8 cellular contexts compared by ENCODE assay signal in genomic region chr17:41667280-41668008, GRCh38. TPM values are rescaled to one million over a fixed set of nuclear protein-coding genes. Genes with fewer than 3 reads are reported as not detected.
DNase-seq lines count a peak whose midpoint lies in the region; ATAC-seq and TF ChIP-seq lines count a peak whose summit lies in the region.

No MANE protein-coding gene starts in this region.

- CTCF ChIA-PET in CD8-positive, alpha-beta memory T cell (lab: Charles Lee) = interaction anchor here (0.7 to 13.9 kb wide), 11 partner anchors 8 to 1063 kb away, joined by 3 to 311 read pairs (median 3); partner anchors contain the start of genes EIF1 and P3H4
- CTCF ChIA-PET in IMR-90 (lab: Yijun Ruan, JAX) = interaction anchor here (1.5 kb wide), 1 partner anchor 811 kb away, joined by 3 read pairs; no protein-coding TSS in a partner anchor

- H3K79me1 ChIP-seq in IMR-90 (ENCODE audit: low read depth in 1 of 2, low read length in 2 of 2) = peaks cover 0 to 4% of the 10 kb centered on the region in 2 experiments; a peak in 1 of 4 replicates

- intact Hi-C loops in IMR-90 (cut with micrococcal nuclease) = loop anchor here (2.0 kb wide), 1 partner anchor 1309 kb away; no protein-coding TSS in a partner anchor

- H2BK5ac ChIP-seq in IMR-90 (ENCODE audit: low read depth, low read length, poor library complexity, severe bottlenecking) = no peak overlapping the region

- no peaks in the 10 kb centered on the region for H3K9me3 ChIP-seq in CD8-positive, alpha-beta memory T cell (ENCODE audit: low read length)
- H3K9me3 ChIP-seq in IMR-90 (ENCODE audit: control insufficient read depth, insufficient read depth, low read length) = no peaks in the 10 kb centered on the region

- H3K36me3 Mint-ChIP-seq in CD8-positive, alpha-beta memory T cell = no peaks in the 10 kb centered on the region
- H3K36me3 Mint-ChIP-seq in naive thymus-derived CD8-positive, alpha-beta T cell = no peaks in the 10 kb centered on the region

- H3K9me1 ChIP-seq in IMR-90 (ENCODE audit: insufficient read depth, low read length) = 0 out of 2 replicates have a peak, but pooled peaks cover 7% of the 10 kb centered on the region

- POLR2A ChIA-PET in CD8-positive, alpha-beta memory T cell (lab: Charles Lee) = interaction anchor here (0.6 to 5.0 kb wide), 4 partner anchors 11 to 38 kb away, joined by 3 to 104 read pairs (median 8); partner anchors contain the start of gene EIF1
- POLR2A ChIA-PET in IMR-90 (lab: Charles Lee; ENCODE audit: unreplicated experiment) = interaction anchor here (0.6 kb wide), 1 partner anchor 21 kb away, joined by 3 read pairs; no protein-coding TSS in a partner anchor
- POLR2A ChIA-PET in naive thymus-derived CD8-positive, alpha-beta T cell (lab: Charles Lee) = interaction anchor here (0.6 to 8.2 kb wide), 4 partner anchors 11 to 22 kb away, joined by 3 to 181 read pairs (median 54); partner anchors contain the start of gene EIF1

- peak overlapping the region; percentile 22; the same call in 1 of the 3 replicates for H2BK15ac ChIP-seq in IMR-90 (ENCODE audit: low read depth, low read length)

- peak overlapping the region; percentile 89 to 100 (median 99) for H3K27ac Mint-ChIP-seq in CD8-positive, alpha-beta memory T cell
- H3K27ac Mint-ChIP-seq in naive thymus-derived CD8-positive, alpha-beta T cell = peak overlapping the region; percentile 89 to 100 (median 96)

- 19% methylated on average over 7 of the region's 23 CpGs; no CpG with 5 or more reads in 1 of the 2 experiments for whole genome bisulfite sequencing in IMR-90 (ENCODE audit: extremely low coverage in 2 of 2, insufficient read length in 1 of 2), 2 experiments

- no peak overlapping the region; the same call in 1 of the 2 replicates for H4K91ac ChIP-seq in IMR-90 (ENCODE audit: insufficient read depth, low read depth, low read length)

- no peak overlapping the region for H3K56ac ChIP-seq in IMR-90 (ENCODE audit: extremely low read depth, insufficient read depth, low read length)

- H3K4me2 ChIP-seq in IMR-90 (ENCODE audit: low read depth, low read length) = peak overlapping the region; percentile 40; the same call in 1 of the 2 replicates

- H2AK9ac ChIP-seq in IMR-90 (replicated peaks; ENCODE audit: low read depth, low read length, poor library complexity) = peak overlapping the region; percentile 87

- no peaks in the 10 kb centered on the region for H3K27me3 Mint-ChIP-seq in CD8-positive, alpha-beta memory T cell
- H3K27me3 Mint-ChIP-seq in naive thymus-derived CD8-positive, alpha-beta T cell = no peaks in the 10 kb centered on the region

- peak overlapping the region; percentile 44 for H3K4ac ChIP-seq in IMR-90 (ENCODE audit: low read depth, low read length)

- H2BK20ac ChIP-seq in IMR-90 (ENCODE audit: low read depth, low read length) = 0 out of 2 replicates have a peak overlapping the region, but pooled peaks have one; percentile 6

- H2AK5ac ChIP-seq in IMR-90 (ENCODE audit: low read depth, low read length) = peak overlapping the region; percentile 60; the same call in 1 of the 2 replicates

- TF ChIP-seq POLR2A in IMR-90 (IDR thresholded peaks at IDR 0.05; ENCODE audit: low read depth, low read length) = no peak

- no peak overlapping the region for H3K18ac ChIP-seq in IMR-90 (ENCODE audit: low read depth, low read length)

- no peaks in the 10 kb centered on the region for H3K36me3 ChIP-seq in CD8-positive, alpha-beta memory T cell (ENCODE audit: insufficient read depth, low read length)
- H3K36me3 ChIP-seq in IMR-90 (ENCODE audit: control insufficient read depth, insufficient read depth, low read length) = no peaks in the 10 kb centered on the region

- H3K4me1 ChIP-seq in CD8-positive, alpha-beta memory T cell (ENCODE audit: insufficient read depth, low read length) = peaks cover 14% of the 10 kb centered on the region
- peaks cover 11% of the 10 kb centered on the region for H3K4me1 ChIP-seq in IMR-90 (ENCODE audit: control insufficient read depth, insufficient read depth, low read length)

- H3K27ac ChIP-seq in CD8-positive, alpha-beta memory T cell (ENCODE audit: low read depth, low read length) = peak overlapping the region; percentile 86
- H3K27ac ChIP-seq in IMR-90 (ENCODE audit: insufficient read depth, low read length) = no peak overlapping the region

- H3K4me3 Mint-ChIP-seq in CD8-positive, alpha-beta memory T cell = peak overlapping the region in 6 of 7 donors; percentile 87 to 95 (median 90)
- peak overlapping the region in 7 of 10 donors; percentile 30 to 98 (median 91) for H3K4me3 Mint-ChIP-seq in naive thymus-derived CD8-positive, alpha-beta T cell

- no peak overlapping the region for H3K23ac ChIP-seq in IMR-90 (ENCODE audit: low read depth, low read length)

- BruUV-seq in IMR-90 (replicated peaks; lab: Mats Ljungman, UMichigan) = no TSS peak

- in situ Hi-C loops in IMR-90 (cut with MboI; ENCODE audit: low sequenced_read_pairs) (loop anchor here (10.0 to 25.0 kb wide), 2 partner anchors 1043 to 1305 kb away; partner anchors contain the start of gene GJD3), astrocyte of the cerebellum (cut with HindIII; ENCODE audit: low sequenced_read_pairs) (loop anchor here (25.0 kb wide), 1 partner anchor 755 kb away; no protein-coding TSS in a partner anchor)

- no peaks in the 10 kb centered on the region for H4K20me1 ChIP-seq in IMR-90 (ENCODE audit: insufficient read depth, low read length)

- peak overlapping the region; percentile 100 for H2AFZ ChIP-seq in IMR-90 (replicated peaks; ENCODE audit: low read length, poor library complexity)

- peak overlapping the region; percentile 21; the same call in 1 of the 2 replicates for H3K9ac ChIP-seq in IMR-90 (ENCODE audit: low read depth, low read length)

- no peak for DNase-seq in CD8-positive, alpha-beta memory T cell
- DNase-seq in IMR-90 (no peak), astrocyte of the cerebellum (ENCODE audit: low read depth) (no peak), COR-L47 (lab: John Stamatoyannopoulos, UW) (no peak), NCI-H82 (lab: John Stamatoyannopoulos, UW) (no peak)
- DNase-seq in naive thymus-derived CD8-positive, alpha-beta T cell = no peak
- DNase-seq in stimulated activated CD4-positive, alpha-beta T cell treated with anti-CD3 and anti-CD28 coated beads, Interleukin-2, amount 100 ng/mL, for 48 hours = no peak

- ATAC-seq in IMR-90 (ENCODE audit: low read depth) = no peak
- ATAC-seq in naive thymus-derived CD8-positive, alpha-beta T cell = no peak
- no peak for ATAC-seq in HG02678 (IDR thresholded peaks at IDR 0.05; ENCODE audit: unreplicated experiment)

- peak overlapping the region; percentile 36 for H2BK120ac ChIP-seq in IMR-90 (ENCODE audit: low read depth, low read length)

- peak overlapping the region in 1 of 2 experiments; percentile 68; a peak in 2 of 4 replicates for H4K8ac ChIP-seq in IMR-90 (ENCODE audit: low read depth in 2 of 2, low read length in 2 of 2)

- H3K4me1 Mint-ChIP-seq in CD8-positive, alpha-beta memory T cell = peaks cover 19 to 29% (median 26%) of the 10 kb centered on the region in 3 donors
- peaks cover 11 to 30% (median 22%) of the 10 kb centered on the region in 4 donors for H3K4me1 Mint-ChIP-seq in naive thymus-derived CD8-positive, alpha-beta T cell

- H4K5ac ChIP-seq in IMR-90 (ENCODE audit: low read depth, low read length) = no peak overlapping the region

- H3K4me3 ChIP-seq in CD8-positive, alpha-beta memory T cell (ENCODE audit: low read length) = no peak overlapping the region
- H3K4me3 ChIP-seq in IMR-90 (ENCODE audit: insufficient read depth, low read depth, low read length) = no peak overlapping the region
- H3K4me3 ChIP-seq in astrocyte of the cerebellum (ENCODE audit: low read depth, low read length) = peak overlapping the region; percentile 43

- H3K14ac ChIP-seq in IMR-90 (replicated peaks; ENCODE audit: low read depth, low read length) = 0 out of 2 replicates have a peak overlapping the region, but pooled peaks have one; percentile 34

- dilution Hi-C loops in IMR-90 (cut with HindIII; ENCODE audit: low sequenced_read_pairs, unreplicated experiment) = no loop called here

- no peak for TF ChIP-seq CTCF in IMR-90 (conservative IDR thresholded peaks at IDR 0.05; ENCODE audit: low read depth, low read length)
- TF ChIP-seq CTCF in astrocyte of the cerebellum (IDR thresholded peaks at IDR 0.05; ENCODE audit: low read depth, low read length, missing control alignments) = no peak

- no peaks in the 10 kb centered on the region for H3K27me3 ChIP-seq in CD8-positive, alpha-beta memory T cell (ENCODE audit: insufficient read depth, low read length, poor library complexity, severe bottlenecking)
- no peaks in the 10 kb centered on the region for H3K27me3 ChIP-seq in IMR-90 (ENCODE audit: control insufficient read depth, insufficient read depth, low read length)

- no peaks in the 10 kb centered on the region for H3K9me3 Mint-ChIP-seq in CD8-positive, alpha-beta memory T cell
- H3K9me3 Mint-ChIP-seq in naive thymus-derived CD8-positive, alpha-beta T cell = no peaks in the 10 kb centered on the region

- TF ChIP-seq RAD21 in IMR-90 (IDR thresholded peaks at IDR 0.05; ENCODE audit: low read length) = no peak

RNA-seq across cellular contexts. Expression of gene EIF1, which starts 21.2 kb away (rescaled TPM):
- 1,000 to 10,000 TPM; 1,446 to 1,504 TPM for total RNA-seq in CD8-positive, alpha-beta memory T cell
- 1,526 TPM for polyA plus RNA-seq in CD8-positive, alpha-beta memory T cell
- total RNA-seq in IMR-90 (2012; rRNA removed) = 89.4 and 102 TPM in 2 replicates
- 381 and 388 TPM in 2 replicates for polyA plus RNA-seq in IMR-90 (2012; rRNA removed)
- polyA plus RNA-seq in IMR-90 (2012; cell fraction: cytosol; rRNA removed) = 195 and 266 TPM in 2 replicates
- polyA plus RNA-seq in IMR-90 (2012; cell fraction: nucleus; rRNA removed; ENCODE audit: low replicate concordance) = 262 and 802 TPM in 2 replicates
- 1,000 to 10,000 TPM; 1,007 to 1,051 TPM for total RNA-seq in naive thymus-derived CD8-positive, alpha-beta T cell
- polyA plus RNA-seq in naive thymus-derived CD8-positive, alpha-beta T cell = 1,000 to 10,000 TPM; 1,100 to 1,335 (median 1,160) TPM

RNA-seq across cellular contexts. Expression of gene KRT17, which starts 43.1 kb away (rescaled TPM):
- under 1 TPM in 1 of 2 experiments, not detected in 1; 0.35 TPM for total RNA-seq in CD8-positive, alpha-beta memory T cell
- polyA plus RNA-seq in CD8-positive, alpha-beta memory T cell = not detected
- total RNA-seq in IMR-90 (2012; rRNA removed) = 2.5 TPM in 2 replicates
- 4.6 and 5.3 TPM in 2 replicates for polyA plus RNA-seq in IMR-90 (2012; rRNA removed)
- 5.6 and 6.7 TPM in 2 replicates for polyA plus RNA-seq in IMR-90 (2012; cell fraction: cytosol; rRNA removed)
- 1.6 and 2.2 TPM in 2 replicates for polyA plus RNA-seq in IMR-90 (2012; cell fraction: nucleus; rRNA removed; ENCODE audit: low replicate concordance)
- not detected for total RNA-seq in naive thymus-derived CD8-positive, alpha-beta T cell
- not detected for polyA plus RNA-seq in naive thymus-derived CD8-positive, alpha-beta T cell

RNA-seq across cellular contexts. Expression of gene GAST, which starts 44.7 kb away (rescaled TPM):
- not detected for total RNA-seq in CD8-positive, alpha-beta memory T cell
- polyA plus RNA-seq in CD8-positive, alpha-beta memory T cell = not detected
- not detected in 2 replicates for total RNA-seq in IMR-90 (2012; rRNA removed)
- polyA plus RNA-seq in IMR-90 (2012; rRNA removed) = not detected in 2 replicates
- polyA plus RNA-seq in IMR-90 (2012; cell fraction: cytosol; rRNA removed) = not detected in 2 replicates
- polyA plus RNA-seq in IMR-90 (2012; cell fraction: nucleus; rRNA removed; ENCODE audit: low replicate concordance) = not detected in 2 replicates
- not detected for total RNA-seq in naive thymus-derived CD8-positive, alpha-beta T cell
- polyA plus RNA-seq in naive thymus-derived CD8-positive, alpha-beta T cell = not detected

RNA-seq across cellular contexts. Expression of gene KRT16, which starts 54.9 kb away (rescaled TPM):
- not detected for total RNA-seq in CD8-positive, alpha-beta memory T cell
- not detected for polyA plus RNA-seq in CD8-positive, alpha-beta memory T cell
- not detected in 2 replicates for total RNA-seq in IMR-90 (2012; rRNA removed)
- not detected in 2 replicates for polyA plus RNA-seq in IMR-90 (2012; rRNA removed)
- not detected in 2 replicates for polyA plus RNA-seq in IMR-90 (2012; cell fraction: cytosol; rRNA removed)
- polyA plus RNA-seq in IMR-90 (2012; cell fraction: nucleus; rRNA removed; ENCODE audit: low replicate concordance) = 0.09 TPM in 1 of 2 replicates, not detected in the other
- not detected for total RNA-seq in naive thymus-derived CD8-positive, alpha-beta T cell
- not detected for polyA plus RNA-seq in naive thymus-derived CD8-positive, alpha-beta T cell
